In the genomic region with DNA sequence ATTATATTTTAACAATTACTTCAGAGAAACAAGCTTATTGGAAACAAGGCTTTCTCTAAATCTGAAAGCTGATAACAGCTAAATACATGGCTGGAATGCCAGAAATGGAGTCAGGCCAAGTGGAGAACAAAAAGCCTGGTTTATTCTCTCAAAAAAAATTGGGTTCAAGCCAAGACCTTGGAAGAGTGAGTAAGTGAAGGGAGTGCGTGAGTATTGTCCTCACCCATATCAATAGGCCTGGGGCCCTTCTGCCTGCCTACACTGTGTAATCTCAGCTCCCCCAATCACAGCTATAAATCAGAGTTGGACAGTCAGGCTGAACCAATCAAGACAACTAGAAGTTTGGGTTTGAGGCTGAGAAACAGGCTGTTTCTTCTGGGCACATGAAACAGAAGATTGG, we compare ENCODE assay signal across 7 cellular contexts. TPM values are rescaled to one million over a fixed set of nuclear protein-coding genes. Genes with fewer than 3 reads are reported as not detected.
DNase-seq lines count a peak whose midpoint lies in the region; ATAC-seq, FAIRE-seq and TF ChIP-seq lines count a peak whose summit lies in the region.

No MANE protein-coding gene starts in this region.

- POLR2A ChIA-PET in HEK293 (lab: Yijun Ruan, JAX) = interaction anchor here (0.6 to 1.0 kb wide), 4 partner anchors 10 to 379 kb away, joined by 3 to 5 read pairs (median 3); no protein-coding TSS in a partner anchor
- POLR2A ChIA-PET in Panc1 (lab: Charles Lee) = no interaction called here
- POLR2A ChIA-PET in endothelial cell of umbilical vein (lab: Charles Lee) = interaction anchor here (0.6 kb wide), 2 partner anchors 79 to 94 kb away, joined by 3 to 4 read pairs; no protein-coding TSS in a partner anchor

- peak overlapping the region; percentile 60 for H3K4me2 ChIP-seq in endothelial cell of umbilical vein (ENCODE audit: insufficient read depth, low read length)

- FAIRE-seq in endothelial cell of umbilical vein (lab: Jason Lieb, UNC) = peak; percentile 94

- H4K20me1 ChIP-seq in endothelial cell of umbilical vein (replicated peaks; ENCODE audit: control insufficient read depth, extremely low read depth, insufficient read depth, low read length) = no peaks in the 10 kb centered on the region

- peak overlapping the region in 1 of 8 donors; percentile 16 for H3K4me3 Mint-ChIP-seq in naive B cell

- H3K27ac Mint-ChIP-seq in naive B cell = peak overlapping the region in 4 of 6 donors; percentile 33 to 86 (median 73)

- peaks cover 20 to 50% (median 49%) of the 10 kb centered on the region in 3 donors for H3K4me1 Mint-ChIP-seq in naive B cell

- TF ChIP-seq CTCF in HEK293 (tag by site-specific recombination; IDR thresholded peaks at IDR 0.05) (no peak), Panc1 (IDR thresholded peaks at IDR 0.05) (no peak), endothelial cell of umbilical vein (IDR thresholded peaks at IDR 0.05; ENCODE audit: extremely low read depth in 1 of 2, insufficient read depth in 1 of 2, low read depth in 1 of 2, low read length in 2 of 2) (no peak)

- peak overlapping the region; percentile 1 for H2AFZ ChIP-seq in endothelial cell of umbilical vein (ENCODE audit: low read depth, low read length)

- peaks cover 10% of the 10 kb centered on the region for H3K4me1 ChIP-seq in HEK293 (ENCODE audit: control insufficient read depth, insufficient read depth, low read length)
- H3K4me1 ChIP-seq in Panc1 (ENCODE audit: control insufficient read depth, insufficient read depth, low read length) = peaks cover 20% of the 10 kb centered on the region
- H3K4me1 ChIP-seq in endothelial cell of umbilical vein (ENCODE audit: control insufficient read depth, extremely low read depth, insufficient read depth, low read length) = peaks cover 19% of the 10 kb centered on the region

- H3K9me3 ChIP-seq in HEK293 (ENCODE audit: control insufficient read depth, insufficient read depth, low read depth, low read length) (no peaks in the 10 kb centered on the region), Panc1 (ENCODE audit: control insufficient read depth, insufficient read depth, low read depth, low read length) (no peaks in the 10 kb centered on the region), endothelial cell of umbilical vein (replicated peaks; ENCODE audit: control insufficient read depth, insufficient read depth, low read length) (no peaks in the 10 kb centered on the region)

- no peak for TF ChIP-seq POLR2A in endothelial cell of umbilical vein (IDR thresholded peaks at IDR 0.05; ENCODE audit: low read depth, low read length)

- CTCF ChIA-PET in HEK293 (lab: Yijun Ruan, JAX) = interaction anchor here (0.8 to 2.6 kb wide), 10 partner anchors 11 to 708 kb away, joined by 3 to 24 read pairs (median 4); no protein-coding TSS in a partner anchor
- CTCF ChIA-PET in Panc1 (lab: Charles Lee) = interaction anchor here (1.2 to 2.4 kb wide), 2 partner anchors 11 to 13 kb away, joined by 4 to 10 read pairs; no protein-coding TSS in a partner anchor
- CTCF ChIA-PET in endothelial cell of umbilical vein (lab: Charles Lee) = interaction anchor here (0.7 to 3.3 kb wide), 18 partner anchors 12 to 924 kb away, joined by 3 to 36 read pairs (median 6); partner anchors contain the start of genes GBP1 and GBP3

- H3K9ac ChIP-seq in endothelial cell of umbilical vein (replicated peaks; ENCODE audit: extremely low read depth, insufficient read depth, low read length) = peak overlapping the region; percentile 40

- in situ Hi-C loops in Panc1 (cut with HindIII; ENCODE audit: low pct_unique_long_range_greater_than_20kb, low sequenced_read_pairs) = no loop called here

- H3K4me3 ChIP-seq in HEK293 (ENCODE audit: low read depth, low read length) (no peak overlapping the region), Panc1 (ENCODE audit: low read depth in 2 of 2, low read length in 2 of 2) (no peak overlapping the region), endothelial cell of umbilical vein (replicated peaks in 1 of 3; ENCODE audit: insufficient read depth in 1 of 3, low read depth in 1 of 3, low read length in 3 of 3) (no peak overlapping the region)

- intact Hi-C loops in Panc1 (cut with micrococcal nuclease; ENCODE audit: unreplicated experiment) = no loop called here
- intact Hi-C loops in endothelial cell of umbilical vein (cut with micrococcal nuclease) = no loop called here

- peak; percentile 83 for ATAC-seq in Panc1
- ATAC-seq in naive B cell (ENCODE audit: low read depth in 2 of 2) = no peak
- no peak for ATAC-seq in GM21515 (IDR thresholded peaks at IDR 0.05; ENCODE audit: unreplicated experiment)

- BruUV-seq in Panc1 (replicated peaks; lab: Mats Ljungman, UMichigan) (no TSS peak), endothelial cell of umbilical vein (replicated peaks; lab: Mats Ljungman, UMichigan) (no TSS peak)

- H3K36me3 Mint-ChIP-seq in naive B cell = peaks cover 13 to 14% of the 10 kb centered on the region in 2 donors

- dilution Hi-C loops in endothelial cell of umbilical vein (cut with MboI; ENCODE audit: extremely low pct_ligation_motif_present, low sequenced_read_pairs) = no loop called here

- peaks cover 39% of the 10 kb centered on the region for H3K79me2 ChIP-seq in endothelial cell of umbilical vein (ENCODE audit: control insufficient read depth, insufficient read depth, low read length)

- H3K27ac ChIP-seq in HEK293 (ENCODE audit: extremely low read depth, low read depth, low read length) = peak overlapping the region; percentile 55
- peak overlapping the region; percentile 68 for H3K27ac ChIP-seq in Panc1 (ENCODE audit: low read length)
- H3K27ac ChIP-seq in endothelial cell of umbilical vein (ENCODE audit: insufficient read depth, low read depth, low read length) = peak overlapping the region; percentile 34

- DNase-seq in Panc1 (ENCODE audit: low read depth, low spot score) (no peak), endothelial cell of umbilical vein (ENCODE audit: low read depth, low spot score) (peak; percentile 93), naive B cell (no peak), NK-92 (lab: John Stamatoyannopoulos, UW; ENCODE audit: unreplicated experiment) (no peak)
- no peak for DNase-seq in activated effector memory CD4-positive, alpha-beta T cell treated with anti-CD3 and anti-CD28 coated beads, Interleukin-2, amount 50 U/mL, for 16 hours

- H3K9me1 ChIP-seq in endothelial cell of umbilical vein (replicated peaks; ENCODE audit: control insufficient read depth, extremely low read depth, insufficient read depth, low read length) = peaks cover 4% of the 10 kb centered on the region

- no peaks in the 10 kb centered on the region for H3K9me3 Mint-ChIP-seq in naive B cell

- H3K27me3 Mint-ChIP-seq in naive B cell = no peaks in the 10 kb centered on the region

- H3K36me3 ChIP-seq in HEK293 (ENCODE audit: control insufficient read depth in 2 of 2, insufficient read depth in 1 of 2, low read length in 2 of 2) (peaks cover 7 to 51% of the 10 kb centered on the region in 2 experiments), Panc1 (ENCODE audit: control insufficient read depth, insufficient read depth, low read length) (no peaks in the 10 kb centered on the region), endothelial cell of umbilical vein (ENCODE audit: control insufficient read depth in 2 of 2, extremely low read depth in 1 of 2, insufficient read depth in 2 of 2, low read length in 2 of 2) (no peaks in the 10 kb centered on the region)

- H3K27me3 ChIP-seq in Panc1 (ENCODE audit: control insufficient read depth, insufficient read depth, low read length) (no peaks in the 10 kb centered on the region), endothelial cell of umbilical vein (ENCODE audit: control insufficient read depth in 2 of 2, insufficient read depth in 2 of 2, low read length in 2 of 2) (no peaks in the 10 kb centered on the region)

TF ChIP-seq in HEK293, 187 proteins besides CTCF, POLR2A, EP300 and RAD21 (continues in another document):
- no peak for TF ChIP-seq ZNF223 (tag by site-specific recombination; IDR thresholded peaks at IDR 0.05)

RNA-seq across cellular contexts. Expression of gene KYAT3, which starts 7.4 kb away (rescaled TPM):
- 18.5 TPM for total RNA-seq in Panc1 (2021; ENCODE audit: unreplicated experiment)
- polyA plus RNA-seq in Panc1 (2012; ENCODE audit: insufficient read length) = 12.1 TPM
- total RNA-seq in endothelial cell of umbilical vein = 18.1 and 21.1 TPM in 2 replicates
- 7.0 and 8.0 TPM in 2 replicates for polyA plus RNA-seq in endothelial cell of umbilical vein
- polyA plus RNA-seq in endothelial cell of umbilical vein (2011; cell fraction: cytosol; rRNA removed) = 14.0 and 14.4 TPM in 2 replicates
- polyA plus RNA-seq in endothelial cell of umbilical vein (2011; cell fraction: nucleus; rRNA removed) = 22.4 and 24.4 TPM in 2 replicates
- 18.4 and 29.2 TPM in 2 replicates for polyA plus RNA-seq in endothelial cell of umbilical vein (2012)
- polyA minus RNA-seq in endothelial cell of umbilical vein = 4.4 and 6.5 TPM in 2 replicates
- 3.1 TPM for polyA minus RNA-seq in endothelial cell of umbilical vein (2011; cell fraction: cytosol; rRNA and poly(A)+ RNA removed)
- 7.7 and 11.0 TPM in 2 replicates for polyA minus RNA-seq in endothelial cell of umbilical vein (2011; cell fraction: nucleus; rRNA and poly(A)+ RNA removed)
- polyA plus RNA-seq in naive B cell (ENCODE audit: low read depth in 6 of 6) = 10 to 100 TPM; 12.9 to 29.5 (median 21.7) TPM

RNA-seq across cellular contexts. Expression of gene RBMXL1, which starts 7.4 kb away (rescaled TPM):
- 9.6 TPM for total RNA-seq in Panc1 (2021; ENCODE audit: unreplicated experiment)
- 7.1 TPM for polyA plus RNA-seq in Panc1 (2012; ENCODE audit: insufficient read length)
- total RNA-seq in endothelial cell of umbilical vein = 7.6 and 9.9 TPM in 2 replicates
- 2.5 and 2.9 TPM in 2 replicates for polyA plus RNA-seq in endothelial cell of umbilical vein
- 3.0 and 3.1 TPM in 2 replicates for polyA plus RNA-seq in endothelial cell of umbilical vein (2011; cell fraction: cytosol; rRNA removed)
- polyA plus RNA-seq in endothelial cell of umbilical vein (2011; cell fraction: nucleus; rRNA removed) = 4.8 and 5.3 TPM in 2 replicates
- polyA plus RNA-seq in endothelial cell of umbilical vein (2012) = 4.2 and 4.9 TPM in 2 replicates
- 6.2 and 7.9 TPM in 2 replicates for polyA minus RNA-seq in endothelial cell of umbilical vein
- polyA minus RNA-seq in endothelial cell of umbilical vein (2011; cell fraction: cytosol; rRNA and poly(A)+ RNA removed) = 6.5 TPM
- polyA minus RNA-seq in endothelial cell of umbilical vein (2011; cell fraction: nucleus; rRNA and poly(A)+ RNA removed) = 9.3 and 11.6 TPM in 2 replicates
- 10 to 100 TPM in 4 of 6 donors, 1 to 10 TPM in 2; 4.4 to 13.1 (median 11.6) TPM for polyA plus RNA-seq in naive B cell (ENCODE audit: low read depth in 6 of 6)

RNA-seq across cellular contexts. Expression of gene GBP3, which starts 37.6 kb away (rescaled TPM):
- total RNA-seq in Panc1 (2021; ENCODE audit: unreplicated experiment) (2.5 TPM), endothelial cell of umbilical vein (7.3 and 12.7 TPM in 2 replicates)
- polyA plus RNA-seq in Panc1 (2012; ENCODE audit: insufficient read length) = 1.1 TPM
- polyA plus RNA-seq in endothelial cell of umbilical vein (4.8 and 5.7 TPM in 2 replicates), naive B cell (ENCODE audit: low read depth in 6 of 6) (1 to 10 TPM; 4.3 to 8.5 (median 5.7) TPM)
- 6.0 and 6.3 TPM in 2 replicates for polyA plus RNA-seq in endothelial cell of umbilical vein (2011; cell fraction: cytosol; rRNA removed)
- polyA plus RNA-seq in endothelial cell of umbilical vein (2011; cell fraction: nucleus; rRNA removed) = 18.7 and 23.6 TPM in 2 replicates
- 6.9 and 12.3 TPM in 2 replicates for polyA plus RNA-seq in endothelial cell of umbilical vein (2012)
- polyA minus RNA-seq in endothelial cell of umbilical vein = 15.5 and 18.4 TPM in 2 replicates
- 5.2 TPM for polyA minus RNA-seq in endothelial cell of umbilical vein (2011; cell fraction: cytosol; rRNA and poly(A)+ RNA removed)
- polyA minus RNA-seq in endothelial cell of umbilical vein (2011; cell fraction: nucleus; rRNA and poly(A)+ RNA removed) = 21.2 and 21.7 TPM in 2 replicates
